In genomic region chr10:88038268-88038667, GRCh38 we compare ENCODE assay signal across 16 cellular contexts.
A peak's percentile ranks its signal among the peaks of the same experiment; 100 is the strongest.
DNase-seq lines count a peak whose midpoint lies in the region; ATAC-seq lines count a peak whose summit lies in the region.
"Had no signal": no experiment of that assay in that cellular context is flagged by ENCODE, and none has a peak within 500 bp of the region (broad histone marks: within the 10 kb centered on the region; RNA-seq: fewer than 3 reads in every experiment).

No MANE protein-coding gene starts in this region.

- H3K9ac ChIP-seq in BLaER1: no peak overlapping the region

- H3K9me3 ChIP-seq in BLaER1: no peaks in the 10 kb centered on the region
- no peaks in the 10 kb centered on the region for H3K9me3 ChIP-seq in KOPT-K1 (ENCODE audit: insufficient read depth, low read length, poor library complexity, severe bottlenecking)
- H3K9me3 ChIP-seq: prostate gland had no signal

- H3K27ac ChIP-seq in BLaER1 (no peak overlapping the region), KOPT-K1 (ENCODE audit: low read depth, low read length, poor library complexity, severe bottlenecking) (peak overlapping the region; percentile 81)
- H3K27ac ChIP-seq: prostate gland, SK-N-MC had no signal

- no peaks in the 10 kb centered on the region for H3K27me3 ChIP-seq in BLaER1

- DNase-seq in SKM-1 treated with dmso at 0.1 percent for 144 hours (lab: John Stamatoyannopoulos, UW; ENCODE audit: unreplicated experiment) (peak; percentile 55), fibroblast of the conjunctiva (ENCODE audit: low read depth) (peak; percentile 48), 8988T (no peak), germinal center (ENCODE audit: low spot score) (no peak)
- DNase-seq: C1 segment of cervical spinal cord; cerebellar nuclear complex; NCI-H2029; stimulated activated CD4-positive, alpha-beta T cell treated with anti-CD3 and anti-CD28 coated beads, Interleukin-4, amount 100 ng/mL, for 1 hour had no signal

- no peak overlapping the region for H3K4me3 ChIP-seq in BLaER1
- H3K4me3 ChIP-seq: prostate gland, SK-N-MC had no signal

- H3K4me1 ChIP-seq in BLaER1: peaks cover 14% of the 10 kb centered on the region
- H3K4me1 ChIP-seq: prostate gland had no signal

- H4K20me1 ChIP-seq in BLaER1: no peaks in the 10 kb centered on the region

- H3K36me3 ChIP-seq in BLaER1 (no peaks in the 10 kb centered on the region), KOPT-K1 (ENCODE audit: insufficient read depth, low read length) (no peaks in the 10 kb centered on the region)
- H3K36me3 ChIP-seq: prostate gland had no signal

- ATAC-seq in HG03432 (IDR thresholded peaks at IDR 0.05; ENCODE audit: unreplicated experiment): no peak
- ATAC-seq in HG02678 (IDR thresholded peaks at IDR 0.05; ENCODE audit: unreplicated experiment): no peak
- ATAC-seq: left lobe of liver; stimulated activated memory B cell treated with anti-CD40 and anti-IgM and Interleukin-4, amounts not matched to agents 10 μg/mL and 1 μg/mL and 100 μg/mL, for 72 hours had no signal

- 0 out of 2 replicates have a peak overlapping the region, but pooled peaks have one; percentile 5 for H3K4me2 ChIP-seq in BLaER1

Comparison
In these comparisons a context has a peak if more than half of its experiments do, and no peak if none do; other contexts are left out.
1. DNase-seq: peak in SKM-1 treated with dmso at 0.1 percent for 144 hours (single experiment) and fibroblast of the conjunctiva (single experiment); none in 8988T (single experiment) and germinal center (single experiment).